Comparison of ENCODE assay signal across 8 cellular contexts in genomic region chr4:80365928-80366327, GRCh38. TPM values are rescaled to one million over a fixed set of nuclear protein-coding genes. Genes with fewer than 3 reads are reported as not detected.
DNase-seq lines count a peak whose midpoint lies in the region; ATAC-seq and TF ChIP-seq lines count a peak whose summit lies in the region.

No MANE protein-coding gene starts in this region.

- no peak for TF ChIP-seq POLR2A in thyroid gland (IDR thresholded peaks at IDR 0.05)

- peaks cover 0 to 11% (median 6%) of the 10 kb centered on the region in 5 donors for H3K36me3 Mint-ChIP-seq in naive thymus-derived CD4-positive, alpha-beta T cell

- no peak overlapping the region for H3K4me3 ChIP-seq in naive thymus-derived CD4-positive, alpha-beta T cell (ENCODE audit: low read length)
- no peak overlapping the region for H3K4me3 ChIP-seq in thyroid gland (replicated peaks in 1 of 3)

- ATAC-seq in GM18520 (IDR thresholded peaks at IDR 0.05; ENCODE audit: unreplicated experiment) (peak; percentile 68), HG03159 (IDR thresholded peaks at IDR 0.05; ENCODE audit: unreplicated experiment) (peak; percentile 79)
- ATAC-seq in naive thymus-derived CD4-positive, alpha-beta T cell: peak; percentile 79

- H3K9me3 ChIP-seq in naive thymus-derived CD4-positive, alpha-beta T cell (ENCODE audit: control insufficient read depth in 2 of 3, low read length in 3 of 3): peaks cover 0 to 8% (median 0%) of the 10 kb centered on the region in 3 experiments
- no peaks in the 10 kb centered on the region for H3K9me3 ChIP-seq in thyroid gland

- no peak overlapping the region for H3K27ac ChIP-seq in naive thymus-derived CD4-positive, alpha-beta T cell (ENCODE audit: low read depth, low read length)
- H3K27ac ChIP-seq in thyroid gland: no peak overlapping the region

- TF ChIP-seq CTCF in AG09319 (IDR thresholded peaks at IDR 0.05; ENCODE audit: low read depth, low read length) (peak; percentile 81), thyroid gland (IDR thresholded peaks at IDR 0.05) (peak in 5 of 6 experiments; percentile 28 to 90 (median 74))

- H3K27me3 Mint-ChIP-seq in naive thymus-derived CD4-positive, alpha-beta T cell: peaks cover 0 to 5% (median 0%) of the 10 kb centered on the region in 5 donors

- peaks cover 0 to 4% of the 10 kb centered on the region in 2 donors for H3K4me1 ChIP-seq in naive thymus-derived CD4-positive, alpha-beta T cell (ENCODE audit: control insufficient read depth in 2 of 2, insufficient read depth in 2 of 2, low read length in 2 of 2)
- H3K4me1 ChIP-seq in thyroid gland: no peaks in the 10 kb centered on the region

- POLR2A ChIA-PET in naive thymus-derived CD4-positive, alpha-beta T cell (lab: Charles Lee): no interaction called here

- 26 to 28% methylated on average over 1 of the region's 1 CpG for WGBS in thyroid gland, 2 donors

- no peaks in the 10 kb centered on the region for H3K36me3 ChIP-seq in naive thymus-derived CD4-positive, alpha-beta T cell (ENCODE audit: control insufficient read depth in 2 of 3, insufficient read depth in 3 of 3, low read length in 3 of 3)
- H3K36me3 ChIP-seq in thyroid gland: no peaks in the 10 kb centered on the region

- H3K27me3 ChIP-seq in naive thymus-derived CD4-positive, alpha-beta T cell (ENCODE audit: control insufficient read depth in 2 of 2, insufficient read depth in 2 of 2, low read length in 2 of 2): no peaks in the 10 kb centered on the region
- no peaks in the 10 kb centered on the region for H3K27me3 ChIP-seq in thyroid gland

- peaks cover 0 to 21% (median 8%) of the 10 kb centered on the region in 7 donors for H3K4me1 Mint-ChIP-seq in naive thymus-derived CD4-positive, alpha-beta T cell

- CTCF ChIA-PET in naive thymus-derived CD4-positive, alpha-beta T cell (lab: Charles Lee): interaction anchor here (0.6 to 8.6 kb wide), 15 partner anchors 9 to 986 kb away, joined by 3 to 114 read pairs (median 4); no protein-coding TSS in a partner anchor

- peak; percentile 52 for DNase-seq in AG09319 (ENCODE audit: extremely low read depth, low read depth)
- peak; percentile 20 for DNase-seq in NCI-H510A (lab: John Stamatoyannopoulos, UW)
- peak; percentile 12 to 39 for DNase-seq in activated CD4-positive, alpha-beta T cell treated with anti-CD3 and anti-CD28 coated beads, Interleukin-2, amount 50 U/mL, for 24 hours (ENCODE audit: low read depth in 1 of 2, low spot score in 1 of 2)
- peak; percentile 22 for DNase-seq in epidermal melanocyte (ENCODE audit: insufficient read length, low spot score)
- DNase-seq in naive thymus-derived CD4-positive, alpha-beta T cell: peak in 8 of 9 donors; percentile 18 to 72 (median 62)
- DNase-seq in thyroid gland: peak; percentile 90 to 94

- peaks cover 0 to 19% (median 4%) of the 10 kb centered on the region in 11 donors for H3K9me3 Mint-ChIP-seq in naive thymus-derived CD4-positive, alpha-beta T cell

- intact Hi-C loops in naive thymus-derived CD4-positive, alpha-beta T cell (cut with micrococcal nuclease): loop anchor here (1.0 to 10.0 kb wide), 10 partner anchors 94 to 985 kb away; no protein-coding TSS in a partner anchor
- intact Hi-C loops in thyroid gland (cut with DNase I): no loop called here

- H3K27ac Mint-ChIP-seq in naive thymus-derived CD4-positive, alpha-beta T cell: peak overlapping the region in 2 of 9 donors; percentile 32 to 52

- H3K4me3 Mint-ChIP-seq in naive thymus-derived CD4-positive, alpha-beta T cell: no peak overlapping the region

RNA-seq across cellular contexts. Expression of gene CFAP299, which starts 30.4 kb away (rescaled TPM):
- total RNA-seq in naive thymus-derived CD4-positive, alpha-beta T cell: not detected
- polyA plus RNA-seq in naive thymus-derived CD4-positive, alpha-beta T cell: not detected
- 1 to 10 TPM in 3 of 4 donors, not detected in 1; 1.3 to 2.8 (median 2.7) TPM for total RNA-seq in thyroid gland

Comparison
In these comparisons a context has a peak if more than half of its experiments do, and no peak if none do; other contexts are left out.
1. DNase-seq: peak in every context shown above with its lines; median percentile 92 in thyroid gland; 62 in naive thymus-derived CD4-positive, alpha-beta T cell; 52 in AG09319; 26 in activated CD4-positive, alpha-beta T cell treated with anti-CD3 and anti-CD28 coated beads, Interleukin-2, amount 50 U/mL, for 24 hours; 22 in epidermal melanocyte; 20 in NCI-H510A.